Comparison of ENCODE assay signal across 8 cellular contexts in genomic region chr4:4575284-4576211, GRCh38. TPM values are rescaled to one million over a fixed set of nuclear protein-coding genes. Genes with fewer than 3 reads are reported as not detected.
DNase-seq lines count a peak whose midpoint lies in the region; ATAC-seq and TF ChIP-seq lines count a peak whose summit lies in the region.

No MANE protein-coding gene starts in this region.

- DNase-seq in HPDE6-E6E7 (ENCODE audit: extremely low spot score): peak; percentile 21
- peak; percentile 60 for DNase-seq in activated CD4-positive, CD25-positive, alpha-beta regulatory T cell treated with anti-CD3 and anti-CD28 coated beads, Interleukin-2, amount 50 U/mL, for 72 hours
- DNase-seq in cerebellum (ENCODE audit: low spot score): peak; percentile 24
- DNase-seq in kidney tubule cell (ENCODE audit: low spot score): peak; percentile 60
- peak; percentile 58 for DNase-seq in stimulated activated CD4-positive, alpha-beta T cell treated with anti-CD3 and anti-CD28 coated beads, Interleukin-1b, Interleukin-23, amount 100 ng/mL, for 48 hours
- DNase-seq in NCI-H1694 treated with DMSO at 0.1 percent for 48 hours (lab: John Stamatoyannopoulos, UW): no peak

- peak overlapping the region; percentile 67 for H3K27ac ChIP-seq in C4-2B

- peak; percentile 60 for ATAC-seq in GM19438 (IDR thresholded peaks at IDR 0.05; ENCODE audit: low read depth, unreplicated experiment)

- peak; percentile 44 for TF ChIP-seq CTCF in C4-2B (conservative IDR thresholded peaks at IDR 0.05)

RNA-seq across cellular contexts. Expression of gene STX18, which starts 33.7 kb away (rescaled TPM):
- total RNA-seq in cerebellum: 21.0 TPM
